Comparison of ENCODE assay signal across 26 cellular contexts in the genomic region with DNA sequence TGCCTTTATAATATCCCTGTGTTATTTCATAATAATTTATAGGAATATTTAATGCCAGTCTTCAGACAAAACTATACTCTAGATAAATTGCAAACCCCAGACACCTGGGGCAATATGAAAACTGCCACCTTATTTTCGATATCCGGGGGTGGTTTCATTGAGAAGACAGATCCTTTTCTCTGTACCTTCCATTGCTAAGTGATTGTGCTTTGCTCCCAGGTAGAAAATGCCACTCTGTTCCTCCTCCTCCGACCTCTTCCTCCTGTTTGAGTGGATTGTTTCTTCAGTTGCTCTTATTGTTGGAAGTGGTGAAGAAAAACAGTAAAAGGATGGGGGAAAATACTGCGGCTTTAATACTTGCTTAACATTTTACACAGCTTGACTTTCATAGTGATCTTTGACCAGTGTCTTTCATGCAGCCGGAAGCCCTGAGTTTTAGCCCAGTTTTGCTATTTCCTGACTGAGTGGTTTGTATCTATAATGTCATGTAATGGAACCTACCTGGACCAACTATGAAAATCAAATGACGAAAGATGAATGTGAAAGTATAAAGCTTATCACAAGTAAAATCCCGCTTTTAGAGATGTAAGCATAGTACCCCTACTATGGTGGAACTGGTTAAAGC. TPM values are rescaled to one million over a fixed set of nuclear protein-coding genes. Genes with fewer than 3 reads are reported as not detected.
"Had no signal": no experiment of that assay in that cellular context is flagged by ENCODE, and none has a peak within 500 bp of the region (broad histone marks: within the 10 kb centered on the region; RNA-seq: fewer than 3 reads in every experiment).

No MANE protein-coding gene starts in this region.

- H3K27me3 ChIP-seq: testis, thyroid gland, uterus, vagina had no signal

- H3K36me3 ChIP-seq: stomach, suprapubic skin, thoracic aorta, thyroid gland, tibial artery, tibial nerve, transverse colon, upper lobe of left lung, upper lobe of right lung, uterus, vagina had no signal

- FAIRE-seq: urothelium cell line had no signal

- ATAC-seq: stimulated activated effector memory CD8-positive, alpha-beta T cell treated with anti-CD3 and anti-CD28 coated beads, Interleukin-12 subunit alpha, Interleukin-12 subunit beta, amount 100 ng/mL, for 72 hours; stimulated activated memory B cell treated with anti-CD40 and anti-IgM and Interleukin-4, amounts not matched to agents 10 μg/mL and 1 μg/mL and 100 μg/mL, for 72 hours; stimulated activated naive B cell treated with anti-CD40 and anti-IgM and Interleukin-4, amounts not matched to agents 10 μg/mL and 1 μg/mL and 100 μg/mL, for 72 hours; stimulated activated naive CD8-positive, alpha-beta T cell treated with anti-CD3 and anti-CD28 coated beads, Interleukin-15, amount 100 ng/mL, for 72 hours; stimulated activated naive CD8-positive, alpha-beta T cell treated with anti-CD3 and anti-CD28 coated beads, Interleukin-15, Interleukin-2, amounts not matched to agents 100 U/mL and 50 U/mL, for 24 hours; upper lobe of right lung had no signal

- DNase-seq: stimulated activated CD4-positive, alpha-beta T cell treated with anti-CD3 and anti-CD28 coated beads, Interleukin-2, amount 100 ng/mL, for 48 hours; stimulated activated CD4-positive, alpha-beta T cell treated with anti-CD3 and anti-CD28 coated beads, Interleukin-4, amount 100 ng/mL, for 1 hour; stimulated activated CD4-positive, alpha-beta T cell treated with anti-CD3 and anti-CD28 coated beads, Interleukin-4, amount 100 ng/mL, for 24 hours; stimulated activated CD4-positive, alpha-beta T cell treated with anti-CD3 and anti-CD28 coated beads, Interleukin-4, amount 100 ng/mL, for 4 hours; stimulated activated CD8-positive, alpha-beta memory T cell treated with anti-CD3 and anti-CD28 coated beads, Interleukin-4, amount 100 ng/mL, for 48 hours; stimulated activated naive B cell treated with anti-CD40 and anti-IgM and Interleukin-4, amounts not matched to agents 10 μg/mL and 1 μg/mL and 100 μg/mL, for 72 hours; stimulated activated naive CD4-positive, alpha-beta T cell; stimulated activated naive CD4-positive, alpha-beta T cell treated with Interleukin-2 at 50 U/mL for 16 hours; stimulated activated naive CD8-positive, alpha-beta T cell treated with anti-CD3 and anti-CD28 coated beads, Interleukin-15, amount 100 ng/mL, for 72 hours; stimulated activated naive CD8-positive, alpha-beta T cell treated with anti-CD3 and anti-CD28 coated beads, Interleukin-15, Interleukin-2, amounts not matched to agents 100 U/mL and 50 U/mL, for 24 hours; stomach; substantia nigra; testis; thyroid gland; transverse colon; upper lobe of left lung; uterus had no signal

- H3K9me3 ChIP-seq: stomach, suprapubic skin, testis, thoracic aorta, thyroid gland, tibial artery, tibial nerve, transverse colon, upper lobe of left lung, upper lobe of right lung, uterus, vagina had no signal

- H3K4me1 ChIP-seq: suprapubic skin, testis, tibial nerve, transverse colon, upper lobe of right lung, uterus, vagina had no signal

- H3K4me3 ChIP-seq: stomach, suprapubic skin, testis, thoracic aorta, thyroid gland, tibial artery, tibial nerve, transverse colon, upper lobe of left lung, upper lobe of right lung, uterus, vagina had no signal

- H3K27ac ChIP-seq: stomach, suprapubic skin, testis, thoracic aorta, thyroid gland, tibial artery, tibial nerve, transverse colon, upper lobe of left lung, upper lobe of right lung, uterus, vagina had no signal

RNA-seq across cellular contexts. Expression of a gene that starts 5.6 kb away (rescaled TPM):
- total RNA-seq: stomach, thoracic aorta had no signal
